In the genomic region with DNA sequence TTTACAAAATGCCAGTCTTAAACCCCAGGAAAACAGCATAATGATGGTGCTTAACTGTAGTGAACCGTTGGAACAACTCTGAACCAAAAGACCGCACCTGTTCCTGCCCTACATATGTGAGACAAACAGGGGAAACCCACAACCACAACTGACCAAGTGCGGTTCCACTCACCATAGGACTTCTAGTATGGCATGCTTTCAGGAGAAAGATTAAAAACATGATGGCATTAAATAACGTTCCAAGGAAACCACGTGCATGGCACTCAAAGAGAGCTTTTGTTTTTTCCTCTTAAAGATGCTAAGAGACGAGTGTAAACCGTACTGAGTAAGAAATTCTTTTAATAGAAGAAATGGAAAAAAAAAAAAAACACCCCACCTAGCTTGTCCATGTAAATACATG, we compare ENCODE assay signal across 9 cellular contexts.
A peak's percentile ranks its signal among the peaks of the same experiment; 100 is the strongest.
DNase-seq lines count a peak whose midpoint lies in the region; ATAC-seq lines count a peak whose summit lies in the region.
"Had no signal": no experiment of that assay in that cellular context is flagged by ENCODE, and none has a peak within 500 bp of the region (broad histone marks: within the 10 kb centered on the region; RNA-seq: fewer than 3 reads in every experiment).

No MANE protein-coding gene starts in this region.

- peaks cover 6% of the 10 kb centered on the region for H3K36me3 Mint-ChIP-seq in T-helper 17 cell (ENCODE audit: low read depth)

- H3K27ac Mint-ChIP-seq in T-helper 17 cell = no peak overlapping the region

- H3K4me3 Mint-ChIP-seq in T-helper 17 cell = no peak overlapping the region

- DNase-seq in activated gamma-delta T cell treated with Interleukin-2 at 50 U/mL for 16 hours (peak; percentile 5), activated gamma-delta T cell (lab: John Stamatoyannopoulos, UW) (no peak), T-helper 17 cell (peak in 1 of 3 donors; percentile 8), SK-N-DZ (ENCODE audit: low spot score) (no peak), NCI-H69 (lab: John Stamatoyannopoulos, UW) (no peak), dedifferentiated amniotic fluid mesenchymal stem cell (ENCODE audit: extremely low spot score) (no peak)
- peak; percentile 42 for DNase-seq in stimulated activated naive CD8-positive, alpha-beta T cell treated with anti-CD3 and anti-CD28 coated beads, Interleukin-15, Interleukin-2, amounts not matched to agents 100 U/mL and 50 U/mL, for 24 hours

- H3K9me3 ChIP-seq in T-helper 17 cell (ENCODE audit: control insufficient read depth, low read length, poor library complexity, severe bottlenecking) = no peaks in the 10 kb centered on the region
- H3K9me3 ChIP-seq: right atrium auricular region had no signal

- H3K27me3 Mint-ChIP-seq in T-helper 17 cell = no peaks in the 10 kb centered on the region

- ATAC-seq in HG02885 (IDR thresholded peaks at IDR 0.05; ENCODE audit: poor library complexity, unreplicated experiment) = peak; percentile 89
- ATAC-seq in T-helper 17 cell = peak; percentile 93
- peak; percentile 76 for ATAC-seq in stimulated activated naive CD8-positive, alpha-beta T cell treated with anti-CD3 and anti-CD28 coated beads, Interleukin-15, Interleukin-2, amounts not matched to agents 100 U/mL and 50 U/mL, for 24 hours

- H3K4me1 Mint-ChIP-seq in T-helper 17 cell = peaks cover 6% of the 10 kb centered on the region

Comparison
In these comparisons a context has a peak if more than half of its experiments do, and no peak if none do; other contexts are left out.
1. DNase-seq: peak in activated gamma-delta T cell treated with Interleukin-2 at 50 U/mL for 16 hours (single experiment) and stimulated activated naive CD8-positive, alpha-beta T cell treated with anti-CD3 and anti-CD28 coated beads, Interleukin-15, Interleukin-2, amounts not matched to agents 100 U/mL and 50 U/mL, for 24 hours (single experiment); none in activated gamma-delta T cell (single experiment), SK-N-DZ (single experiment), NCI-H69 (single experiment) and dedifferentiated amniotic fluid mesenchymal stem cell (single experiment).
2. Peak in every context shown above with its lines, with median percentiles within 50 percentile points of each other: ATAC-seq.